ENCODE assay signal across 8 cellular contexts in genomic region chr6:26554669-26555504, GRCh38. TPM values are rescaled to one million over a fixed set of nuclear protein-coding genes. Genes with fewer than 3 reads are reported as not detected.
A peak's percentile ranks its signal among the peaks of the same experiment; 100 is the strongest.
DNase-seq lines count a peak whose midpoint lies in the region; ATAC-seq, FAIRE-seq and TF ChIP-seq lines count a peak whose summit lies in the region.

No MANE protein-coding gene starts in this region.

- H3K9me3 ChIP-seq in A673 (ENCODE audit: low read depth, low read length, poor library complexity, severe bottlenecking), result no peaks in the 10 kb centered on the region
- no peaks in the 10 kb centered on the region for H3K9me3 ChIP-seq in H1 (ENCODE audit: insufficient read depth in 2 of 2, low read depth in 1 of 2, low read length in 1 of 2)
- no peaks in the 10 kb centered on the region for H3K9me3 ChIP-seq in mucosa of stomach (ENCODE audit: control insufficient read depth, low read length)
- no peaks in the 10 kb centered on the region for H3K9me3 ChIP-seq in thyroid gland

- no peak overlapping the region for H2BK5ac ChIP-seq in H1 (ENCODE audit: low read depth, low read length)

- H4K5ac ChIP-seq in H1 (ENCODE audit: insufficient read length, low read depth, low read length), result no peak overlapping the region

- no peaks in the 10 kb centered on the region for H3K4me1 ChIP-seq in A673 (ENCODE audit: insufficient read depth, low read length, poor library complexity, severe bottlenecking)
- no peaks in the 10 kb centered on the region; a peak in 2 of 7 replicates for H3K4me1 ChIP-seq in H1 (replicated peaks in 1 of 4; ENCODE audit: control insufficient read depth in 3 of 4, insufficient read depth in 4 of 4, low read length in 3 of 4)
- H3K4me1 ChIP-seq in mucosa of stomach (ENCODE audit: control insufficient read depth, insufficient read depth, low read length), result no peaks in the 10 kb centered on the region
- peaks cover 3 to 4% of the 10 kb centered on the region in 2 donors for H3K4me1 ChIP-seq in thyroid gland

- H3K56ac ChIP-seq in H1 (replicated peaks; ENCODE audit: insufficient read length, low read depth, low read length), result no peak overlapping the region

- TF ChIP-seq RAD21 in H1 (IDR thresholded peaks at IDR 0.05 in 1 of 2, conservative IDR thresholded peaks at IDR 0.05 in 1 of 2; ENCODE audit: low read depth in 2 of 2, low read length in 2 of 2), result no peak

- TF ChIP-seq POLR2A in H1 (IDR thresholded peaks at IDR 0.05; ENCODE audit: control extremely low read depth in 1 of 2, low read depth in 2 of 2, low read length in 2 of 2) (no peak), thyroid gland (IDR thresholded peaks at IDR 0.05) (no peak)

- H4K8ac ChIP-seq in H1 (ENCODE audit: extremely low read depth, insufficient read depth, low read length), result no peak overlapping the region; the same call in 1 of the 2 replicates

- H3K9ac ChIP-seq in H1 (replicated peaks in 1 of 4; ENCODE audit: extremely low read depth in 1 of 4, low read depth in 3 of 4, low read length in 3 of 4), result peak overlapping the region in 2 of 4 experiments; percentile 43 to 45; a peak in 2 of 7 replicates
- peak overlapping the region; percentile 8 for H3K9ac ChIP-seq in mucosa of stomach (ENCODE audit: low read length)

- no peaks in the 10 kb centered on the region for H4K20me1 ChIP-seq in H1 (replicated peaks in 1 of 2; ENCODE audit: control insufficient read depth in 1 of 2, insufficient read depth in 2 of 2, low read length in 2 of 2)

- no peak overlapping the region for H3K18ac ChIP-seq in H1 (ENCODE audit: extremely low read depth, low read length)

- TF ChIP-seq CTCF in A673 (conservative IDR thresholded peaks at IDR 0.05; ENCODE audit: low read depth, low read length) (no peak), H1 (IDR thresholded peaks at IDR 0.05; ENCODE audit: control extremely low read depth in 1 of 3, insufficient read depth in 1 of 3, low read depth in 1 of 3, low read length in 3 of 3) (no peak), thyroid gland (IDR thresholded peaks at IDR 0.05) (no peak)

- no peak overlapping the region for H2BK120ac ChIP-seq in H1 (replicated peaks; ENCODE audit: low read depth, low read length)

- no peak overlapping the region for H2BK15ac ChIP-seq in H1 (ENCODE audit: low read length)

- POLR2A ChIA-PET in A673 (lab: Charles Lee; ENCODE audit: low non-redundant PET) (interaction anchor here (0.6 kb wide), 1 partner anchor 285 kb away, joined by 3 read pairs; no protein-coding TSS in a partner anchor), H1 (lab: Charles Lee; ENCODE audit: partially characterized antibody) (interaction anchor here (0.8 to 5.0 kb wide), 4 partner anchors 11 to 304 kb away, joined by 3 to 25 read pairs (median 4); partner anchors contain the start of gene HMGN4)

- no peak for FAIRE-seq in H1 (lab: Jason Lieb, UNC)

- H3K27ac ChIP-seq in A673 (ENCODE audit: low read depth, low read length, poor library complexity, severe bottlenecking) (peak overlapping the region; percentile 69), H1 (ENCODE audit: low read depth, low read length) (no peak overlapping the region), thyroid gland (peak overlapping the region in 2 of 3 donors; percentile 87 to 88)

- no peak overlapping the region for H3K14ac ChIP-seq in H1 (ENCODE audit: insufficient read length)

- no peak overlapping the region for H3K23ac ChIP-seq in H1 (ENCODE audit: insufficient read length)

- peak; percentile 86 for DNase-seq in A673 (ENCODE audit: low spot score)
- peak; percentile 8 to 71 for DNase-seq in NCI-H446 (lab: John Stamatoyannopoulos, UW)
- DNase-seq in activated CD4-positive, alpha-beta T cell treated with anti-CD3 and anti-CD28 coated beads, Interleukin-2, amount 50 U/mL, for 24 hours (ENCODE audit: low read depth in 1 of 2, low spot score in 1 of 2), result peak; percentile 50 to 58
- DNase-seq in H1 (ENCODE audit: low read depth in 1 of 2, low spot score in 2 of 2), result peak in 1 of 2 experiments; percentile 78
- DNase-seq in thyroid gland, result peak; percentile 28 to 31
- no peak for DNase-seq in left colon

- H3K36me3 ChIP-seq in A673 (ENCODE audit: insufficient read depth, low read length, poor library complexity, severe bottlenecking) (no peaks in the 10 kb centered on the region), H1 (ENCODE audit: control insufficient read depth in 2 of 4, insufficient read depth in 4 of 4, low read length in 3 of 4) (no peaks in the 10 kb centered on the region), mucosa of stomach (ENCODE audit: control insufficient read depth, insufficient read depth, low read length) (no peaks in the 10 kb centered on the region), thyroid gland (no peaks in the 10 kb centered on the region)

- WGBS in H1 (ENCODE audit: extremely low coverage in 1 of 2, insufficient coverage in 1 of 2, insufficient read length in 1 of 2, insufficient replicate concordance in 2 of 2, low coverage in 1 of 2, low lambda C conversion rate in 2 of 2, missing lambda C conversion rate in 1 of 2), 2 experiments, result 3% methylated on average over 27 of the region's 27 CpGs; no CpG with 5 or more reads in 1 of the 2 experiments
- WGBS in thyroid gland, 2 donors, result 9% methylated on average over 27 of the region's 27 CpGs

- CTCF ChIA-PET in A673 (lab: Charles Lee), result interaction anchor here (0.6 to 1.2 kb wide), 2 partner anchors 41 to 300 kb away, joined by 5 to 9 read pairs; no protein-coding TSS in a partner anchor
- CTCF ChIA-PET in H1 (lab: Charles Lee; ENCODE audit: partially characterized antibody), result interaction anchor here (0.6 to 1.4 kb wide), 5 partner anchors 13 to 379 kb away, joined by 3 read pairs; no protein-coding TSS in a partner anchor

- peak; percentile 35 for ATAC-seq in GM21423 (IDR thresholded peaks at IDR 0.05; ENCODE audit: unreplicated experiment)
- no peak for ATAC-seq in left colon

- H3K23me2 ChIP-seq in H1 (ENCODE audit: low read depth, low read length), result peaks cover 17% of the 10 kb centered on the region

- no peaks in the 10 kb centered on the region for H3K79me1 ChIP-seq in H1 (ENCODE audit: low read depth, low read length)

- no peak overlapping the region for H2BK12ac ChIP-seq in H1 (ENCODE audit: low read depth, low read length)

- H2AFZ ChIP-seq in H1 (ENCODE audit: low read length), result 0 out of 2 replicates have a peak overlapping the region, but pooled peaks have one; percentile 33

- H3K4me3 ChIP-seq in A673 (ENCODE audit: low read depth, low read length, poor library complexity, severe bottlenecking), result peak overlapping the region; percentile 61
- peak overlapping the region; percentile 77 to 96 (median 80) for H3K4me3 ChIP-seq in H1 (ENCODE audit: extremely low read depth in 1 of 4, insufficient read depth in 2 of 4, low read depth in 3 of 4, low read length in 4 of 4)
- no peak overlapping the region for H3K4me3 ChIP-seq in mucosa of stomach (ENCODE audit: low read length)
- peak overlapping the region; percentile 6 to 41 (median 8) for H3K4me3 ChIP-seq in thyroid gland (replicated peaks in 1 of 3)

- no peak for TF ChIP-seq EP300 in H1 (IDR thresholded peaks at IDR 0.05; ENCODE audit: borderline replicate concordance in 1 of 2, low read depth in 2 of 2, low read length in 2 of 2)

- H2AK5ac ChIP-seq in H1 (ENCODE audit: low read depth, low read length), result no peak overlapping the region

- no peak overlapping the region for H2BK20ac ChIP-seq in H1 (ENCODE audit: low read length)

- H3K27me3 ChIP-seq in A673 (replicated peaks; ENCODE audit: insufficient read depth, low read depth, low read length, poor library complexity) (no peaks in the 10 kb centered on the region), H1 (replicated peaks in 1 of 4; ENCODE audit: control insufficient read depth in 3 of 4, extremely low read depth in 1 of 4, insufficient read depth in 3 of 4, low read length in 3 of 4) (no peaks in the 10 kb centered on the region), mucosa of stomach (ENCODE audit: control insufficient read depth, insufficient read depth, low read length) (no peaks in the 10 kb centered on the region), thyroid gland (no peaks in the 10 kb centered on the region)

- no peaks in the 10 kb centered on the region for H3K79me2 ChIP-seq in H1 (ENCODE audit: control insufficient read depth in 1 of 2, insufficient read depth in 2 of 2, low read length in 2 of 2)

- H3K4ac ChIP-seq in H1 (replicated peaks; ENCODE audit: insufficient read length, low read depth, low read length), result no peak overlapping the region

- BruUV-seq in A673 (replicated peaks; lab: Mats Ljungman, UMichigan), result no TSS peak

- H4K91ac ChIP-seq in H1 (replicated peaks; ENCODE audit: insufficient read length, low read length), result no peak overlapping the region

- intact Hi-C loops in A673 (cut with micrococcal nuclease; ENCODE audit: unreplicated experiment) (loop anchor here (2.0 to 10.0 kb wide), 5 partner anchors 14 to 500 kb away; a partner anchor contains a TSS), thyroid gland (cut with DNase I) (no loop called here), left colon (cut with DNase I, micrococcal nuclease) (no loop called here)

- peak overlapping the region; percentile 80 to 86 for H3K4me2 ChIP-seq in H1 (ENCODE audit: insufficient read depth in 1 of 2, low read depth in 2 of 2, low read length in 2 of 2)

RNA-seq across cellular contexts. Expression of gene HMGN4, which starts 16.7 kb away (rescaled TPM):
- total RNA-seq in A673 (2021) (55.9 and 58.6 TPM in 2 replicates), thyroid gland (10 to 100 TPM; 54.6 to 68.4 (median 63.8) TPM), left colon (10 to 100 TPM; 54.9 to 55.7 TPM)
- 61.9 and 66.4 TPM in 2 replicates for total RNA-seq in H1 (2021; fragmentation: NEBNext Ultra II Directional; extraction: Animal tissue kit (Norgen Biotek cat#: 25700))
- polyA plus RNA-seq in H1 (2011; rRNA removed), result 18.3 and 23.4 TPM in 2 replicates
- 36.0 TPM for polyA plus RNA-seq in H1 (2011; cell fraction: cytosol; rRNA removed)
- 10.5 TPM for polyA plus RNA-seq in H1 (2011; cell fraction: nucleus; rRNA removed)
- polyA plus RNA-seq in H1 (2012, experiment 1 of 2), result 47.5 to 70.6 TPM (median 56.2 TPM) in 4 replicates
- 12.3 TPM for polyA plus RNA-seq in H1 (2012, experiment 2 of 2)
- polyA plus RNA-seq in H1 (2013, experiment 1 of 2), result 31.2 TPM
- 33.0 TPM for polyA plus RNA-seq in H1 (2013, experiment 2 of 2)
- polyA minus RNA-seq in H1 (2011; rRNA and poly(A)+ RNA removed), result 26.4 and 39.0 TPM in 2 replicates
- 23.9 TPM for polyA minus RNA-seq in H1 (2011; cell fraction: cytosol; rRNA and poly(A)+ RNA removed)
- 10.3 TPM for polyA minus RNA-seq in H1 (2011; cell fraction: nucleus; rRNA and poly(A)+ RNA removed)

RNA-seq across cellular contexts. Expression of gene ABT1, which starts 41.9 kb away (rescaled TPM):
- total RNA-seq in A673 (2021) (17.4 and 18.1 TPM in 2 replicates), thyroid gland (10 to 100 TPM; 11.9 to 17.6 (median 15.0) TPM), left colon (10 to 100 TPM; 12.7 to 15.4 TPM)
- total RNA-seq in H1 (2021; fragmentation: NEBNext Ultra II Directional; extraction: Animal tissue kit (Norgen Biotek cat#: 25700)), result 20.5 and 20.6 TPM in 2 replicates
- 28.4 and 30.7 TPM in 2 replicates for polyA plus RNA-seq in H1 (2011; rRNA removed)
- polyA plus RNA-seq in H1 (2011; cell fraction: cytosol; rRNA removed), result 26.5 TPM
- 17.6 TPM for polyA plus RNA-seq in H1 (2011; cell fraction: nucleus; rRNA removed)
- polyA plus RNA-seq in H1 (2012, experiment 1 of 2), result 15.1 to 19.6 TPM (median 18.5 TPM) in 4 replicates
- polyA plus RNA-seq in H1 (2012, experiment 2 of 2), result 19.3 TPM
- polyA plus RNA-seq in H1 (2013, experiment 1 of 2), result 16.1 TPM
- 16.3 TPM for polyA plus RNA-seq in H1 (2013, experiment 2 of 2)
- polyA minus RNA-seq in H1 (2011; rRNA and poly(A)+ RNA removed), result 10.8 and 10.9 TPM in 2 replicates
- polyA minus RNA-seq in H1 (2011; cell fraction: cytosol; rRNA and poly(A)+ RNA removed), result 10.6 TPM
- polyA minus RNA-seq in H1 (2011; cell fraction: nucleus; rRNA and poly(A)+ RNA removed), result 12.5 TPM

RNA-seq across cellular contexts. Expression of gene BTN1A1, which starts 54.8 kb away (rescaled TPM):
- total RNA-seq in A673 (2021) (not detected in 2 replicates), thyroid gland (not detected), left colon (not detected)
- 0.28 and 0.55 TPM in 2 replicates for total RNA-seq in H1 (2021; fragmentation: NEBNext Ultra II Directional; extraction: Animal tissue kit (Norgen Biotek cat#: 25700))
- 0.22 and 0.35 TPM in 2 replicates for polyA plus RNA-seq in H1 (2011; rRNA removed)
- polyA plus RNA-seq in H1 (2011; cell fraction: cytosol; rRNA removed), result 0.30 TPM
- polyA plus RNA-seq in H1 (2011; cell fraction: nucleus; rRNA removed), result 0.21 TPM
- 0.23 to 0.55 TPM (median 0.37 TPM) in 4 replicates for polyA plus RNA-seq in H1 (2012, experiment 1 of 2)
- 0.26 TPM for polyA plus RNA-seq in H1 (2012, experiment 2 of 2)
- polyA plus RNA-seq in H1 (2013, experiment 1 of 2), result 0.51 TPM
- polyA plus RNA-seq in H1 (2013, experiment 2 of 2), result 0.63 TPM
- 0.10 and 0.32 TPM in 2 replicates for polyA minus RNA-seq in H1 (2011; rRNA and poly(A)+ RNA removed)
- polyA minus RNA-seq in H1 (2011; cell fraction: cytosol; rRNA and poly(A)+ RNA removed), result not detected
- polyA minus RNA-seq in H1 (2011; cell fraction: nucleus; rRNA and poly(A)+ RNA removed), result 0.30 TPM

Comparison
In these comparisons a context has a peak if more than half of its experiments do, and no peak if none do; other contexts are left out.
1. DNase-seq: peak in A673 (single experiment), NCI-H446 (2 of 2), activated CD4-positive, alpha-beta T cell treated with anti-CD3 and anti-CD28 coated beads, Interleukin-2, amount 50 U/mL, for 24 hours (2 of 2) and thyroid gland (2 of 2); none in left colon (0 of 2).